In the genomic region with DNA sequence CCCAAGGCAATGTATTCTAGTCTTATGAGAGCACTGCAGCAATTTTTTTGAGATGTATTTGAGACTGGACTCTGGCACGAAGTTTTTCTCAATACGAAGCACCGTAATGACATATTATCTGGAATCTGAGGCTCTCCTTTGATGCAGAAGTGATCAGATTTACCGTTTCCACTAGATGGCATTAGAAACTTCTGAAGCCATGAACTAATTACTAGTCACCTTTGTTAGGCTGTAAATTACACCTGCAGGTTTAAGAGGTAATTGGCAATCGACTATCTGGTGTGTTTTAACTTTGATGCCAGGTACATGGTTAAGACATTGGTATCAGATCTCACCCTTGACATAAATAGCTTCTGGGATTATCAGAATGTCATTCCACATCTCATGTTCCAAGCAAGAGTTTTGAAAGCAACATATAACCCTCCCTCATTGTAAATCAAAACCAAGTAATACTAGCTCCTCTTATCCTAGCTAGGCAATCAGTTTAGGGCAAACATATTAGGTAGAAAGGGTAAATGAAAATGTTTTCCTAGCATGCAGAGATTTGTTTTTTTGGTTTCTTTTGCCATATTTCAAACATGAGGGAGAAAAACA, we compare ENCODE assay signal across 13 cellular contexts.
DNase-seq lines count a peak whose midpoint lies in the region; ATAC-seq and TF ChIP-seq lines count a peak whose summit lies in the region.
"Had no signal": no experiment of that assay in that cellular context is flagged by ENCODE, and none has a peak within 500 bp of the region (broad histone marks: within the 10 kb centered on the region; RNA-seq: fewer than 3 reads in every experiment).

No MANE protein-coding gene starts in this region.

- H3K9me3 ChIP-seq in mammary epithelial cell (replicated peaks; ENCODE audit: insufficient read depth, low read length): no peaks in the 10 kb centered on the region
- H3K9me3 ChIP-seq in OCI-LY1 (ENCODE audit: low read length): no peaks in the 10 kb centered on the region

- POLR2A ChIA-PET in MCF 10A (lab: Yijun Ruan, JAX): interaction anchor here (0.7 kb wide), 1 partner anchor 21 kb away, joined by 3 read pairs; no protein-coding TSS in a partner anchor
- POLR2A ChIA-PET in activated CD4-positive, alpha-beta T cell treated with anti-CD3 and anti-CD28 coated beads for 36 hours (lab: Charles Lee): no interaction called here

- dilution Hi-C loops in mammary epithelial cell (cut with HindIII; ENCODE audit: low sequenced_read_pairs): no loop called here

- no peaks in the 10 kb centered on the region for H3K4me1 Mint-ChIP-seq in MCF 10A (ENCODE audit: insufficient read depth, unreplicated experiment)
- H3K4me1 Mint-ChIP-seq in activated CD4-positive, alpha-beta T cell treated with anti-CD3 and anti-CD28 coated beads for 36 hours: no peaks in the 10 kb centered on the region
- H3K4me1 Mint-ChIP-seq: naive B cell, T-helper 17 cell had no signal

- no peaks in the 10 kb centered on the region for H3K27me3 Mint-ChIP-seq in MCF 10A (ENCODE audit: insufficient read depth, unreplicated experiment)
- H3K27me3 Mint-ChIP-seq in activated CD4-positive, alpha-beta T cell treated with anti-CD3 and anti-CD28 coated beads for 36 hours: peaks cover 4% of the 10 kb centered on the region

- H3K4me3 ChIP-seq in mammary epithelial cell (replicated peaks in 1 of 3; ENCODE audit: insufficient read depth in 1 of 3, low read depth in 2 of 3, low read length in 3 of 3): no peak overlapping the region
- no peak overlapping the region for H3K4me3 ChIP-seq in OCI-LY1 (ENCODE audit: low read depth, low read length, poor library complexity, severe bottlenecking)
- H3K4me3 ChIP-seq: smooth muscle cell had no signal

- H3F3A ChIP-seq in OCI-LY1 (ENCODE audit: insufficient read depth, low read length): no peaks in the 10 kb centered on the region

- H3K9me2 ChIP-seq in OCI-LY1 (ENCODE audit: low read depth, low read length): no peaks in the 10 kb centered on the region

- H3K27me3 ChIP-seq in mammary epithelial cell (ENCODE audit: insufficient read depth, low read length) (no peaks in the 10 kb centered on the region), OCI-LY1 (ENCODE audit: insufficient read depth, low read length) (no peaks in the 10 kb centered on the region; the same call in 1 of the 2 replicates), foreskin keratinocyte (peaks cover 16% of the 10 kb centered on the region)

- no peak overlapping the region for H3K4me3 Mint-ChIP-seq in MCF 10A (ENCODE audit: unreplicated experiment)
- H3K4me3 Mint-ChIP-seq in activated CD4-positive, alpha-beta T cell treated with anti-CD3 and anti-CD28 coated beads for 36 hours: no peak overlapping the region
- H3K4me3 Mint-ChIP-seq: naive B cell, T-helper 17 cell had no signal

- H3K4me1 ChIP-seq in mammary epithelial cell (ENCODE audit: insufficient read depth, low read length) (no peaks in the 10 kb centered on the region), OCI-LY1 (ENCODE audit: insufficient read depth, low read length, severe bottlenecking) (no peaks in the 10 kb centered on the region), foreskin keratinocyte (no peaks in the 10 kb centered on the region)

- 2% methylated on average over 5 of the region's 5 CpGs for WGBS in mammary epithelial cell (ENCODE audit: low coverage, missing lambda C conversion rate)

- peak; percentile 15 for DNase-seq in MCF 10A (ENCODE audit: unreplicated experiment)
- DNase-seq in mammary epithelial cell: no peak
- peak in 1 of 2 donors; percentile 22 for DNase-seq in foreskin keratinocyte
- DNase-seq in activated CD4-positive, alpha-beta T cell treated with anti-CD3 and anti-CD28 coated beads for 36 hours: no peak
- DNase-seq in D341Med (ENCODE audit: low spot score): no peak
- DNase-seq: activated CD4-positive, alpha-beta T cell treated with anti-CD3 and anti-CD28 coated beads, Interleukin-2, amount 50 U/mL, for 48 hours; activated naive CD4-positive, alpha-beta T cell; naive B cell; T-helper 17 cell had no signal

- no TSS peak for BruUV-seq in MCF 10A (replicated peaks; lab: Mats Ljungman, UMichigan)
- BruUV-seq in mammary epithelial cell (replicated peaks; lab: Mats Ljungman, UMichigan): no TSS peak

- in situ Hi-C loops in mammary epithelial cell (cut with MboI; ENCODE audit: low sequenced_read_pairs in 2 of 2): no loop called here

- no peak overlapping the region for H3K9ac ChIP-seq in mammary epithelial cell (ENCODE audit: insufficient read depth, low read length)
- H3K9ac ChIP-seq in OCI-LY1 (ENCODE audit: low read length): no peak overlapping the region

- no peak overlapping the region for H2AFZ ChIP-seq in mammary epithelial cell (ENCODE audit: low read depth, low read length)
- H2AFZ ChIP-seq in OCI-LY1 (ENCODE audit: low read length): no peak overlapping the region

- no peak for ATAC-seq in foreskin keratinocyte
- no peak for ATAC-seq in activated CD4-positive, alpha-beta T cell treated with anti-CD3 and anti-CD28 coated beads for 36 hours
- ATAC-seq in GM18520 (IDR thresholded peaks at IDR 0.05; ENCODE audit: unreplicated experiment): no peak
- no peak for ATAC-seq in activated CD4-positive, CD25-positive, alpha-beta regulatory T cell treated with anti-CD3 and anti-CD28 coated beads, Interleukin-2, amount 50 U/mL, for 24 hours
- ATAC-seq: T-helper 17 cell had no signal

- H4K20me1 ChIP-seq in mammary epithelial cell (ENCODE audit: insufficient read depth, low read length) (no peaks in the 10 kb centered on the region), OCI-LY1 (ENCODE audit: insufficient read depth, low read length) (no peaks in the 10 kb centered on the region)

- H3K79me2 ChIP-seq in mammary epithelial cell (ENCODE audit: insufficient read depth, low read length): no peaks in the 10 kb centered on the region
- H3K79me2 ChIP-seq in OCI-LY1 (ENCODE audit: insufficient read depth, low read length): no peaks in the 10 kb centered on the region

- no peak overlapping the region for H3K27ac Mint-ChIP-seq in MCF 10A (ENCODE audit: low read depth, unreplicated experiment)
- no peak overlapping the region for H3K27ac Mint-ChIP-seq in activated CD4-positive, alpha-beta T cell treated with anti-CD3 and anti-CD28 coated beads for 36 hours
- H3K27ac Mint-ChIP-seq: naive B cell, T-helper 17 cell had no signal

- no peaks in the 10 kb centered on the region for H3K9me3 Mint-ChIP-seq in MCF 10A (ENCODE audit: unreplicated experiment)
- H3K9me3 Mint-ChIP-seq in activated CD4-positive, alpha-beta T cell treated with anti-CD3 and anti-CD28 coated beads for 36 hours (ENCODE audit: low read depth): no peaks in the 10 kb centered on the region

- intact Hi-C loops in MCF 10A (cut with micrococcal nuclease) (no loop called here), mammary epithelial cell (cut with micrococcal nuclease) (loop anchor here (5.0 kb wide), 1 partner anchor 115 kb away; no protein-coding TSS in a partner anchor)
- intact Hi-C loops in activated CD4-positive, alpha-beta T cell treated with anti-CD3 and anti-CD28 coated beads for 36 hours (cut with DNase I, micrococcal nuclease): no loop called here

- H3K36me3 ChIP-seq in mammary epithelial cell (ENCODE audit: insufficient read depth, low read length): no peaks in the 10 kb centered on the region
- H3K36me3 ChIP-seq in OCI-LY1 (ENCODE audit: insufficient read depth, low read length): no peaks in the 10 kb centered on the region

- no peak overlapping the region for H3K27ac ChIP-seq in mammary epithelial cell (ENCODE audit: insufficient read depth, low read depth, low read length)
- no peak overlapping the region for H3K27ac ChIP-seq in OCI-LY1 (ENCODE audit: low read depth, low read length, poor library complexity, severe bottlenecking)
- no peak overlapping the region for H3K27ac ChIP-seq in foreskin keratinocyte

- TF ChIP-seq CTCF in MCF 10A (IDR thresholded peaks at IDR 0.05; ENCODE audit: unreplicated experiment) (peak; percentile 26), mammary epithelial cell (conservative IDR thresholded peaks at IDR 0.05 in 1 of 2, IDR thresholded peaks at IDR 0.05 in 1 of 2; ENCODE audit: extremely low read depth in 1 of 2, insufficient read depth in 1 of 2, low read depth in 1 of 2, low read length in 2 of 2) (peak in 1 of 2 donors; percentile 48), OCI-LY1 (IDR thresholded peaks at IDR 0.05; ENCODE audit: low read length) (peak; percentile 15; the same call in 1 of the 2 replicates), foreskin keratinocyte (conservative IDR thresholded peaks at IDR 0.05) (peak; percentile 68)

- CTCF ChIA-PET in MCF 10A (lab: Yijun Ruan, JAX): interaction anchor here (0.6 to 1.6 kb wide), 8 partner anchors 9 to 1404 kb away, joined by 3 to 4 read pairs (median 4); no protein-coding TSS in a partner anchor
- CTCF ChIA-PET in mammary epithelial cell (lab: Charles Lee; ENCODE audit: low non-redundant PET): no interaction called here
- CTCF ChIA-PET in activated CD4-positive, alpha-beta T cell treated with anti-CD3 and anti-CD28 coated beads for 36 hours (lab: Charles Lee): no interaction called here

- H3K4me2 ChIP-seq in mammary epithelial cell (ENCODE audit: insufficient read depth, low read depth, low read length): no peak overlapping the region
- H3K4me2 ChIP-seq in OCI-LY1 (ENCODE audit: low read length): no peak overlapping the region
- H3K4me2 ChIP-seq: smooth muscle cell had no signal

- no peaks in the 10 kb centered on the region for H3K36me3 Mint-ChIP-seq in MCF 10A (ENCODE audit: insufficient read depth, unreplicated experiment)
- H3K36me3 Mint-ChIP-seq in activated CD4-positive, alpha-beta T cell treated with anti-CD3 and anti-CD28 coated beads for 36 hours (ENCODE audit: low read depth): no peaks in the 10 kb centered on the region
- H3K36me3 Mint-ChIP-seq: naive B cell had no signal
